In the genomic region with DNA sequence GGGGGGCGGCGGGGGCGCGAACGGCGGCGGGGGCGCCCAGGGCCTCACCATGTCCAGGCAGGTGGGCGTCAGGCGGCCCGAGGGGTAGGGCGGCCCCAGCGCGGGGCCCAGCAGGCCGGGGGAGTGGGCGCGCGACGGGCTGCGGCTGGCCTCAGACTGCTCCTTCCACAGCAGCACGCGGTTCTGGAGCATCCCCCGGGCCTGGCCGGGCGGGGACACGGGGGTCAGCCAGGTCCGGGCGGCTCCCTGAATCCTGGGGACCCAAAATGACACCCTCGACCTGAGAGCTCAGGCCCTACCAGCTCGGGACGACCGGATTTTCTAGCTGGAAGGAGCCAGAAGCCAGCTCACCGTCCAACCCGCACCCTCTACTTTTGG, we compare ENCODE assay signal across 26 cellular contexts. TPM values are rescaled to one million over a fixed set of nuclear protein-coding genes. Genes with fewer than 3 reads are reported as not detected.
DNase-seq lines count a peak whose midpoint lies in the region; ATAC-seq and TF ChIP-seq lines count a peak whose summit lies in the region.
"Had no signal": no experiment of that assay in that cellular context is flagged by ENCODE, and none has a peak within 500 bp of the region (broad histone marks: within the 10 kb centered on the region; RNA-seq: fewer than 3 reads in every experiment).

No MANE protein-coding gene starts in this region.

- no peaks in the 10 kb centered on the region for H3K36me3 ChIP-seq in IMR-90 (ENCODE audit: control insufficient read depth, insufficient read depth, low read length)
- H3K36me3 ChIP-seq in iPS DF 6.9 (ENCODE audit: control insufficient read depth, insufficient read depth, low read length): no peaks in the 10 kb centered on the region
- H3K36me3 ChIP-seq in trophoblast cell (ENCODE audit: control insufficient read depth in 1 of 2, insufficient read depth in 2 of 2, low read length in 2 of 2): no peaks in the 10 kb centered on the region
- H3K36me3 ChIP-seq: adrenal gland, brain microvascular endothelial cell, colonic mucosa, left lung had no signal

- no peak for TF ChIP-seq POLR2A in IMR-90 (IDR thresholded peaks at IDR 0.05; ENCODE audit: low read depth, low read length)

- H3K4me2 ChIP-seq in IMR-90 (ENCODE audit: low read depth, low read length): no peak overlapping the region
- H3K4me2 ChIP-seq in trophoblast cell (ENCODE audit: low read length): peak overlapping the region; percentile 48

- POLR2A ChIA-PET in IMR-90 (lab: Charles Lee; ENCODE audit: unreplicated experiment): no interaction called here

- peak overlapping the region; percentile 15 for H2AK9ac ChIP-seq in IMR-90 (replicated peaks; ENCODE audit: low read depth, low read length, poor library complexity)

- intact Hi-C loops in IMR-90 (cut with micrococcal nuclease): no loop called here

- H3K4me3 ChIP-seq in IMR-90 (ENCODE audit: insufficient read depth, low read depth, low read length): no peak overlapping the region
- H3K4me3 ChIP-seq in iPS DF 6.9 (ENCODE audit: low read length): peak overlapping the region; percentile 3; the same call in 1 of the 2 replicates
- no peak overlapping the region for H3K4me3 ChIP-seq in trophoblast cell (ENCODE audit: low read depth, low read length)
- H3K4me3 ChIP-seq: colonic mucosa had no signal

- peaks cover 31% of the 10 kb centered on the region for H3K27me3 ChIP-seq in IMR-90 (ENCODE audit: control insufficient read depth, insufficient read depth, low read length)
- no peaks in the 10 kb centered on the region; the same call in 1 of the 2 replicates for H3K27me3 ChIP-seq in iPS DF 6.9 (ENCODE audit: control insufficient read depth, insufficient read depth, low read length)
- H3K27me3 ChIP-seq in trophoblast cell (ENCODE audit: insufficient read depth, low read length): no peaks in the 10 kb centered on the region
- H3K27me3 ChIP-seq: brain microvascular endothelial cell, colonic mucosa had no signal

- in situ Hi-C loops in IMR-90 (cut with MboI; ENCODE audit: low sequenced_read_pairs): no loop called here

- H2BK20ac ChIP-seq in IMR-90 (ENCODE audit: low read depth, low read length): no peak overlapping the region

- H3K79me2 ChIP-seq in trophoblast cell (ENCODE audit: control insufficient read depth, insufficient read depth, low read length, poor library complexity): no peaks in the 10 kb centered on the region

- H3K56ac ChIP-seq in IMR-90 (ENCODE audit: extremely low read depth, insufficient read depth, low read length): no peak overlapping the region

- CTCF ChIA-PET in IMR-90 (lab: Yijun Ruan, JAX): interaction anchor here (0.6 kb wide), 1 partner anchor 168 kb away, joined by 3 read pairs; no protein-coding TSS in a partner anchor

- H2AK5ac ChIP-seq in IMR-90 (ENCODE audit: low read depth, low read length) (no peak overlapping the region), trophoblast cell (ENCODE audit: low read length) (no peak overlapping the region)

- H3K14ac ChIP-seq in IMR-90 (replicated peaks; ENCODE audit: low read depth, low read length) (no peak overlapping the region), trophoblast cell (ENCODE audit: low read length) (no peak overlapping the region)

- H2BK12ac ChIP-seq in trophoblast cell (ENCODE audit: low read length): no peak overlapping the region

- 34% methylated on average over 21 of the region's 34 CpGs; no CpG with 5 or more reads in 1 of the 2 experiments for WGBS in IMR-90 (ENCODE audit: extremely low coverage in 2 of 2, insufficient read length in 1 of 2), 2 experiments
- no CpG with 5 or more reads among the region's 34 CpGs for whole genome bisulfite sequencing in iPS DF 6.9 (ENCODE audit: insufficient coverage, insufficient read length)
- no CpG with 5 or more reads among the region's 34 CpGs for WGBS in trophoblast cell (ENCODE audit: extremely low coverage, insufficient coverage, insufficient read length)

- H3K9ac ChIP-seq in IMR-90 (ENCODE audit: low read depth, low read length) (no peak overlapping the region), trophoblast cell (ENCODE audit: low read length) (no peak overlapping the region)

- peak overlapping the region; percentile 49 for H2AFZ ChIP-seq in IMR-90 (replicated peaks; ENCODE audit: low read length, poor library complexity)
- no peak overlapping the region for H2AFZ ChIP-seq in trophoblast cell (ENCODE audit: insufficient read depth, low read length, poor library complexity)

- dilution Hi-C loops in IMR-90 (cut with HindIII; ENCODE audit: low sequenced_read_pairs, unreplicated experiment): no loop called here

- no TSS peak for BruUV-seq in IMR-90 (replicated peaks; lab: Mats Ljungman, UMichigan)

- H3K4ac ChIP-seq in IMR-90 (ENCODE audit: low read depth, low read length): no peak overlapping the region
- H3K4ac ChIP-seq in trophoblast cell (ENCODE audit: low read depth, low read length): no peak overlapping the region

- H2BK5ac ChIP-seq in IMR-90 (ENCODE audit: low read depth, low read length, poor library complexity, severe bottlenecking): no peak overlapping the region
- no peak overlapping the region for H2BK5ac ChIP-seq in trophoblast cell (ENCODE audit: low read depth, low read length, poor library complexity)

- H3K23ac ChIP-seq in IMR-90 (ENCODE audit: low read depth, low read length): no peak overlapping the region
- H3K23ac ChIP-seq in trophoblast cell (ENCODE audit: low read length): no peak overlapping the region

- peaks cover 2% of the 10 kb centered on the region; the same call in 1 of the 2 replicates for H3K4me1 ChIP-seq in IMR-90 (ENCODE audit: control insufficient read depth, insufficient read depth, low read length)
- no peaks in the 10 kb centered on the region for H3K4me1 ChIP-seq in iPS DF 6.9 (ENCODE audit: control insufficient read depth, insufficient read depth, low read length)
- peaks cover 2 to 7% of the 10 kb centered on the region in 2 experiments for H3K4me1 ChIP-seq in trophoblast cell (ENCODE audit: control insufficient read depth in 1 of 2, insufficient read depth in 2 of 2, low read length in 2 of 2)
- H3K4me1 ChIP-seq: colonic mucosa had no signal

- H3K9me1 ChIP-seq in IMR-90 (ENCODE audit: insufficient read depth, low read length): no peaks in the 10 kb centered on the region

- TF ChIP-seq CTCF in 22Rv1 (IDR thresholded peaks at IDR 0.05) (no peak), IMR-90 (conservative IDR thresholded peaks at IDR 0.05; ENCODE audit: low read depth, low read length) (no peak)

- no peak overlapping the region for H4K91ac ChIP-seq in IMR-90 (ENCODE audit: insufficient read depth, low read depth, low read length)
- no peak overlapping the region for H4K91ac ChIP-seq in trophoblast cell (ENCODE audit: low read depth, low read length)

- H4K12ac ChIP-seq in trophoblast cell (ENCODE audit: low read depth, low read length): no peak overlapping the region

- H3K9me3 ChIP-seq in IMR-90 (ENCODE audit: control insufficient read depth, insufficient read depth, low read length): no peaks in the 10 kb centered on the region
- H3K9me3 ChIP-seq in iPS DF 6.9 (ENCODE audit: control insufficient read depth, insufficient read depth, low read length): no peaks in the 10 kb centered on the region
- peaks cover 4% of the 10 kb centered on the region for H3K9me3 ChIP-seq in trophoblast cell (ENCODE audit: insufficient read depth, low read depth, low read length)
- H3K9me3 ChIP-seq: adrenal gland, colonic mucosa, left lung had no signal

- H4K5ac ChIP-seq in IMR-90 (ENCODE audit: low read depth, low read length): no peak overlapping the region

- ATAC-seq in IMR-90 (ENCODE audit: low read depth): no peak
- no peak for ATAC-seq in activated CD4-positive, CD25-positive, alpha-beta regulatory T cell treated with anti-CD3 and anti-CD28 coated beads, Interleukin-2, amount 50 U/mL, for 24 hours
- ATAC-seq: activated T-cell treated with anti-CD3 and anti-CD28 coated beads, Interleukin-2, amount 50 U/mL, for 72 hours; natural killer cell treated with Interleukin-12 subunit alpha and Interleukin-12 subunit beta and Interleukin-15 and Interleukin-18, amount 100 ng/mL, for 72 hours had no signal

- no peak for DNase-seq in IMR-90
- no peak for DNase-seq in iPS DF 6.9 (ENCODE audit: low read depth, low spot score)
- DNase-seq in trophoblast cell: no peak
- no peak for DNase-seq in NCI-H2196 treated with DMSO at 0.1 percent for 48 hours (lab: John Stamatoyannopoulos, UW; ENCODE audit: unreplicated experiment)
- no peak for DNase-seq in T-helper 2 cell
- DNase-seq in NCI-H526 (lab: John Stamatoyannopoulos, UW): no peak
- DNase-seq: activated CD4-positive, alpha-beta T cell treated with anti-CD3 and anti-CD28 coated beads for 4 hours; activated naive CD4-positive, alpha-beta T cell treated with Interleukin-2 at 50 U/mL for 16 hours; activated T-cell treated with anti-CD3 and anti-CD28 coated beads, Interleukin-2, amount 50 U/mL, for 72 hours; adrenal gland; brain microvascular endothelial cell; colonic mucosa; DMS53; GDM1; Karpas-422; MV-4-11; NCI-H2171 treated with DMSO at 0.1 percent for 48 hours; NCI-H526 treated with DMSO at 0.1 percent for 48 hours had no signal

- H4K20me1 ChIP-seq in IMR-90 (ENCODE audit: insufficient read depth, low read length): no peaks in the 10 kb centered on the region; the same call in 1 of the 2 replicates

- H3K18ac ChIP-seq in IMR-90 (ENCODE audit: low read depth, low read length) (no peak overlapping the region), trophoblast cell (ENCODE audit: low read length) (no peak overlapping the region)

- H3K79me1 ChIP-seq in IMR-90 (ENCODE audit: low read depth in 1 of 2, low read length in 2 of 2) (no peaks in the 10 kb centered on the region), trophoblast cell (ENCODE audit: low read length) (no peaks in the 10 kb centered on the region)

- no peak for TF ChIP-seq RAD21 in IMR-90 (IDR thresholded peaks at IDR 0.05; ENCODE audit: low read length)

- H4K8ac ChIP-seq in IMR-90 (ENCODE audit: low read depth in 2 of 2, low read length in 2 of 2) (no peak overlapping the region), trophoblast cell (ENCODE audit: low read depth, low read length) (no peak overlapping the region)

- no peak overlapping the region for H2BK15ac ChIP-seq in IMR-90 (ENCODE audit: low read depth, low read length)

- H3K27ac ChIP-seq in 22Rv1 (0 out of 2 replicates have a peak overlapping the region, but pooled peaks have one; percentile 4), IMR-90 (ENCODE audit: insufficient read depth, low read length) (no peak overlapping the region), iPS DF 6.9 (ENCODE audit: low read length) (no peak overlapping the region), trophoblast cell (ENCODE audit: low read depth, low read length) (no peak overlapping the region)
- H3K27ac ChIP-seq: adrenal gland, brain microvascular endothelial cell, colonic mucosa, left lung had no signal

- no peak overlapping the region for H2BK120ac ChIP-seq in IMR-90 (ENCODE audit: low read depth, low read length)
- no peak overlapping the region for H2BK120ac ChIP-seq in trophoblast cell (ENCODE audit: insufficient read depth, low read length, poor library complexity)

RNA-seq across cellular contexts. Expression of gene SLC16A8, which starts 5.5 kb away (rescaled TPM):
- total RNA-seq in IMR-90 (2012; rRNA removed): not detected in 2 replicates
- not detected in 2 replicates for polyA plus RNA-seq in IMR-90 (2012; rRNA removed)
- 0.08 and 0.21 TPM in 2 replicates for polyA plus RNA-seq in IMR-90 (2012; cell fraction: cytosol; rRNA removed)
- polyA plus RNA-seq in IMR-90 (2012; cell fraction: nucleus; rRNA removed; ENCODE audit: low replicate concordance): not detected in 2 replicates
- 0.22 TPM in 1 of 2 replicates, not detected in the other for polyA plus RNA-seq in trophoblast cell (2013)
- total RNA-seq: activated T-cell treated with anti-CD3 and anti-CD28 coated beads, Interleukin-2, amount 50 U/mL, for 72 hours; glomerular endothelial cell; H4; T-helper 1 cell treated with Interleukin-12 subunit alpha and Interleukin-12 subunit beta and Interleukin-4 antibody, amounts not matched to agents 30 ng/mL and 1 ng/mL, for 36 hours had no signal
- polyA plus RNA-seq: fibroblast of lung had no signal

RNA-seq across cellular contexts. Expression of gene BAIAP2L2, which starts 21.0 kb away (rescaled TPM):
- 0.18 and 0.28 TPM in 2 replicates for total RNA-seq in IMR-90 (2012; rRNA removed)
- polyA plus RNA-seq in IMR-90 (2012; rRNA removed): 0.46 and 0.67 TPM in 2 replicates
- 0.55 and 0.81 TPM in 2 replicates for polyA plus RNA-seq in IMR-90 (2012; cell fraction: cytosol; rRNA removed)
- polyA plus RNA-seq in IMR-90 (2012; cell fraction: nucleus; rRNA removed; ENCODE audit: low replicate concordance): 1.1 and 2.3 TPM in 2 replicates
- polyA plus RNA-seq in trophoblast cell (2013): 0.27 and 0.35 TPM in 2 replicates
- total RNA-seq: H4 had no signal

RNA-seq across cellular contexts. Expression of gene PICK1, which starts 32.3 kb away (rescaled TPM):
- 14.4 and 16.5 TPM in 2 replicates for total RNA-seq in IMR-90 (2012; rRNA removed)
- 21.0 and 22.1 TPM in 2 replicates for polyA plus RNA-seq in IMR-90 (2012; rRNA removed)
- polyA plus RNA-seq in IMR-90 (2012; cell fraction: cytosol; rRNA removed): 21.3 and 24.6 TPM in 2 replicates
- polyA plus RNA-seq in IMR-90 (2012; cell fraction: nucleus; rRNA removed; ENCODE audit: low replicate concordance): 95.1 and 119 TPM in 2 replicates
- 13.7 TPM in 2 replicates for polyA plus RNA-seq in trophoblast cell (2013)
